ENCODE assay signal across 1 cellular context in the genomic region with DNA sequence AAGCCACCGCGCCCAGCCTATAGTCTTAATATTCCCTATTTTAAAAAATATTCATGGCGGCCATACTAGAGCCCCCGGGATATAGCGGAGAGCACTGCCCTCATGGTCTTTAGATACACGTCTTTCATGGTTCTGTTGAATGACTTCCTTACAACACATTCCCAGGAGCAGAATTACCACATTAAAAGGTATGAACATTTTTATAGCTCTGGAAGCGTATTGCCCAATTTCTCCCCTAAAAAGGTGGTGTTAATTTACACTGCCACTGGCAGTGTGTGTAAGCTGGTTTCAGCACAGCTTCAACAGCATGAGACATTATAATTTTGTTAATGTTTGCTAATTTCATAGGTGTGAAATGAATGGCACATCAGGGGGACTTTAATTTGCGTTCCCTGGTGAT.
TF ChIP-seq lines count a peak whose summit lies in the region.

No MANE protein-coding gene starts in this region.

TF ChIP-seq in GM12878, 131 proteins besides CTCF, POLR2A, EP300 and RAD21:
- TF ChIP-seq, protein P1, sequence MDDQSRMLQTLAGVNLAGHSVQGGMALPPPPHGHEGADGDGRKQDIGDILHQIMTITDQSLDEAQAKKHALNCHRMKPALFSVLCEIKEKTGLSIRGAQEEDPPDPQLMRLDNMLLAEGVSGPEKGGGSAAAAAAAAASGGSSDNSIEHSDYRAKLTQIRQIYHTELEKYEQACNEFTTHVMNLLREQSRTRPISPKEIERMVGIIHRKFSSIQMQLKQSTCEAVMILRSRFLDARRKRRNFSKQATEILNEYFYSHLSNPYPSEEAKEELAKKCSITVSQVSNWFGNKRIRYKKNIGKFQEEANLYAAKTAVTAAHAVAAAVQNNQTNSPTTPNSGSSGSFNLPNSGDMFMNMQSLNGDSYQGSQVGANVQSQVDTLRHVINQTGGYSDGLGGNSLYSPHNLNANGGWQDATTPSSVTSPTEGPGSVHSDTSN (IDR thresholded peaks at IDR 0.05; ENCODE audit: insufficient replicate concordance, low read depth, low read length): peak; percentile 10
- TF ChIP-seq, protein P2, sequence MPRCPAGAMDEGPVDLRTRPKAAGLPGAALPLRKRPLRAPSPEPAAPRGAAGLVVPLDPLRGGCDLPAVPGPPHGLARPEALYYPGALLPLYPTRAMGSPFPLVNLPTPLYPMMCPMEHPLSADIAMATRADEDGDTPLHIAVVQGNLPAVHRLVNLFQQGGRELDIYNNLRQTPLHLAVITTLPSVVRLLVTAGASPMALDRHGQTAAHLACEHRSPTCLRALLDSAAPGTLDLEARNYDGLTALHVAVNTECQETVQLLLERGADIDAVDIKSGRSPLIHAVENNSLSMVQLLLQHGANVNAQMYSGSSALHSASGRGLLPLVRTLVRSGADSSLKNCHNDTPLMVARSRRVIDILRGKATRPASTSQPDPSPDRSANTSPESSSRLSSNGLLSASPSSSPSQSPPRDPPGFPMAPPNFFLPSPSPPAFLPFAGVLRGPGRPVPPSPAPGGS (IDR thresholded peaks at IDR 0.05; ENCODE audit: borderline replicate concordance, insufficient read depth, low read depth, low read length, poor library complexity, severe bottlenecking): peak; percentile 39
- TF ChIP-seq NFYA (IDR thresholded peaks at IDR 0.05; ENCODE audit: borderline replicate concordance, low read depth, low read length) (no peak), BHLHE40 (IDR thresholded peaks at IDR 0.05; ENCODE audit: borderline replicate concordance in 1 of 2, low read depth in 2 of 2, low read length in 1 of 2) (no peak), ZNF384 (IDR thresholded peaks at IDR 0.05; ENCODE audit: borderline replicate concordance, low read depth, low read length) (no peak), ZNF207 (IDR thresholded peaks at IDR 0.05; ENCODE audit: borderline replicate concordance) (no peak), POU2F2 (IDR thresholded peaks at IDR 0.05; ENCODE audit: borderline replicate concordance, low read depth, low read length) (no peak), CREM (IDR thresholded peaks at IDR 0.05; ENCODE audit: low read depth) (no peak), TCF12 (IDR thresholded peaks at IDR 0.05; ENCODE audit: low read depth, low read length) (no peak), RUNX3 (IDR thresholded peaks at IDR 0.05; ENCODE audit: low read length) (no peak), DPF2 (IDR thresholded peaks at IDR 0.05) (no peak), RCOR1 (conservative IDR thresholded peaks at IDR 0.05; ENCODE audit: low read depth, low read length) (no peak), SUPT20H (IDR thresholded peaks at IDR 0.05; ENCODE audit: borderline replicate concordance, control insufficient read depth, low read depth, low read length) (no peak), TARDBP (IDR thresholded peaks at IDR 0.05; ENCODE audit: borderline replicate concordance) (no peak)
- TF ChIP-seq, protein P3, sequence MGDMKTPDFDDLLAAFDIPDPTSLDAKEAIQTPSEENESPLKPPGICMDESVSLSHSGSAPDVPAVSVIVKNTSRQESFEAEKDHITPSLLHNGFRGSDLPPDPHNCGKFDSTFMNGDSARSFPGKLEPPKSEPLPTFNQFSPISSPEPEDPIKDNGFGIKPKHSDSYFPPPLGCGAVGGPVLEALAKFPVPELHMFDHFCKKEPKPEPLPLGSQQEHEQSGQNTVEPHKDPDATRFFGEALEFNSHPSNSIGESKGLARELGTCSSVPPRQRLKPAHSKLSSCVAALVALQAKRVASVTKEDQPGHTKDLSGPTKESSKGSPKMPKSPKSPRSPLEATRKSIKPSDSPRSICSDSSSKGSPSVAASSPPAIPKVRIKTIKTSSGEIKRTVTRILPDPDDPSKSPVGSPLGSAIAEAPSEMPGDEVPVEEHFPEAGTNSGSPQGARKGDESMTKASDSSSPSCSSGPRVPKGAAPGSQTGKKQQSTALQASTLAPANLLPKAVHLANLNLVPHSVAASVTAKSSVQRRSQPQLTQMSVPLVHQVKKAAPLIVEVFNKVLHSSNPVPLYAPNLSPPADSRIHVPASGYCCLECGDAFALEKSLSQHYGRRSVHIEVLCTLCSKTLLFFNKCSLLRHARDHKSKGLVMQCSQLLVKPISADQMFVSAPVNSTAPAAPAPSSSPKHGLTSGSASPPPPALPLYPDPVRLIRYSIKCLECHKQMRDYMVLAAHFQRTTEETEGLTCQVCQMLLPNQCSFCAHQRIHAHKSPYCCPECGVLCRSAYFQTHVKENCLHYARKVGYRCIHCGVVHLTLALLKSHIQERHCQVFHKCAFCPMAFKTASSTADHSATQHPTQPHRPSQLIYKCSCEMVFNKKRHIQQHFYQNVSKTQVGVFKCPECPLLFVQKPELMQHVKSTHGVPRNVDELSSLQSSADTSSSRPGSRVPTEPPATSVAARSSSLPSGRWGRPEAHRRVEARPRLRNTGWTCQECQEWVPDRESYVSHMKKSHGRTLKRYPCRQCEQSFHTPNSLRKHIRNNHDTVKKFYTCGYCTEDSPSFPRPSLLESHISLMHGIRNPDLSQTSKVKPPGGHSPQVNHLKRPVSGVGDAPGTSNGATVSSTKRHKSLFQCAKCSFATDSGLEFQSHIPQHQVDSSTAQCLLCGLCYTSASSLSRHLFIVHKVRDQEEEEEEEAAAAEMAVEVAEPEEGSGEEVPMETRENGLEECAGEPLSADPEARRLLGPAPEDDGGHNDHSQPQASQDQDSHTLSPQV (IDR thresholded peaks at IDR 0.05): no peak
